In genomic region chr1:6157132-6157527, GRCh38 we compare ENCODE assay signal across 16 cellular contexts. TPM values are rescaled to one million over a fixed set of nuclear protein-coding genes. Genes with fewer than 3 reads are reported as not detected.
A peak's percentile ranks its signal among the peaks of the same experiment; 100 is the strongest.
DNase-seq lines count a peak whose midpoint lies in the region; ATAC-seq and TF ChIP-seq lines count a peak whose summit lies in the region.
"Had no signal": no experiment of that assay in that cellular context is flagged by ENCODE, and none has a peak within 500 bp of the region (broad histone marks: within the 10 kb centered on the region; RNA-seq: fewer than 3 reads in every experiment).

No MANE protein-coding gene starts in this region.

- H3K4me3 Mint-ChIP-seq in MCF 10A (ENCODE audit: unreplicated experiment), result no peak overlapping the region
- peak overlapping the region; percentile 58 for H3K4me3 Mint-ChIP-seq in type B pancreatic cell
- H3K4me3 Mint-ChIP-seq: activated CD8-positive, alpha-beta T cell treated with anti-CD3 and anti-CD28 coated beads for 36 hours; activated T-helper 17 cell treated with anti-CD3 and anti-CD28 coated beads, Interleukin-2, amount 50 U/mL, for 72 hours; naive thymus-derived CD8-positive, alpha-beta T cell had no signal

- DNase-seq in MCF 10A (ENCODE audit: unreplicated experiment) (peak; percentile 16), breast epithelium (ENCODE audit: low spot score in 2 of 2) (no peak), RWPE1 (ENCODE audit: low spot score) (peak; percentile 26), glomerular visceral epithelial cell (ENCODE audit: extremely low spot score) (peak; percentile 57), type B pancreatic cell (ENCODE audit: extremely low spot score, unreplicated experiment) (no peak), NCI-H187 treated with DMSO at 0.1 percent for 48 hours (lab: John Stamatoyannopoulos, UW) (no peak)
- DNase-seq: lower lobe of right lung; naive thymus-derived CD8-positive, alpha-beta T cell; OCI-M1 had no signal

- no peaks in the 10 kb centered on the region for H3K9me3 ChIP-seq in breast epithelium
- H3K9me3 ChIP-seq: colonic mucosa, gastroesophageal sphincter, HAP-1, lower lobe of right lung had no signal

- H3K4me3 ChIP-seq in breast epithelium, result no peak overlapping the region
- H3K4me3 ChIP-seq: colonic mucosa, gastroesophageal sphincter, HAP-1, lower lobe of right lung had no signal

- TF ChIP-seq CTCF in MCF 10A (IDR thresholded peaks at IDR 0.05; ENCODE audit: unreplicated experiment), result no peak
- TF ChIP-seq CTCF in breast epithelium (IDR thresholded peaks at IDR 0.05), result no peak
- TF ChIP-seq CTCF in RWPE1 (conservative IDR thresholded peaks at IDR 0.05; ENCODE audit: low read depth), result no peak
- no peak for TF ChIP-seq CTCF in type B pancreatic cell (conservative IDR thresholded peaks at IDR 0.05)

- no peaks in the 10 kb centered on the region for H3K36me3 Mint-ChIP-seq in MCF 10A (ENCODE audit: insufficient read depth, unreplicated experiment)
- no peaks in the 10 kb centered on the region for H3K36me3 Mint-ChIP-seq in type B pancreatic cell
- H3K36me3 Mint-ChIP-seq: naive thymus-derived CD8-positive, alpha-beta T cell had no signal

- TF ChIP-seq POLR2A in breast epithelium (IDR thresholded peaks at IDR 0.05), result no peak

- CTCF ChIA-PET in MCF 10A (lab: Yijun Ruan, JAX), result interaction anchor here (0.5 to 1.2 kb wide), 4 partner anchors 12 to 186 kb away, joined by 3 to 6 read pairs (median 4); no protein-coding TSS in a partner anchor
- CTCF ChIA-PET in RWPE1 (lab: Yijun Ruan, JAX), result interaction anchor here (1.0 to 1.1 kb wide), 3 partner anchors 10 to 48 kb away, joined by 3 to 4 read pairs (median 3); no protein-coding TSS in a partner anchor

- POLR2A ChIA-PET in MCF 10A (lab: Yijun Ruan, JAX), result interaction anchor here (1.1 to 1.6 kb wide), 3 partner anchors 12 to 79 kb away, joined by 3 to 10 read pairs (median 3); no protein-coding TSS in a partner anchor
- POLR2A ChIA-PET in RWPE1 (lab: Yijun Ruan, JAX; ENCODE audit: low non-redundant PET), result no interaction called here

- no peak for ATAC-seq in HG02642 (IDR thresholded peaks at IDR 0.05; ENCODE audit: poor library complexity, unreplicated experiment)
- no peak for ATAC-seq in GM18520 (IDR thresholded peaks at IDR 0.05; ENCODE audit: unreplicated experiment)
- ATAC-seq: gastroesophageal sphincter; lower lobe of right lung; naive thymus-derived CD8-positive, alpha-beta T cell had no signal

- peaks cover 0 to 21% of the 10 kb centered on the region in 2 donors for H3K27me3 ChIP-seq in breast epithelium
- H3K27me3 ChIP-seq: colonic mucosa had no signal

- intact Hi-C loops in MCF 10A (cut with micrococcal nuclease), result no loop called here
- intact Hi-C loops in breast epithelium (cut with DNase I; ENCODE audit: low total_unique reads), result no loop called here

- H3K9me3 Mint-ChIP-seq in MCF 10A (ENCODE audit: unreplicated experiment) (no peaks in the 10 kb centered on the region), type B pancreatic cell (no peaks in the 10 kb centered on the region)
- H3K9me3 Mint-ChIP-seq: activated CD8-positive, alpha-beta T cell treated with anti-CD3 and anti-CD28 coated beads for 36 hours; activated T-helper 17 cell treated with anti-CD3 and anti-CD28 coated beads, Interleukin-2, amount 50 U/mL, for 72 hours; naive thymus-derived CD8-positive, alpha-beta T cell had no signal

- H3K27me3 Mint-ChIP-seq in MCF 10A (ENCODE audit: insufficient read depth, unreplicated experiment) (peaks cover 7% of the 10 kb centered on the region), type B pancreatic cell (peaks cover 31% of the 10 kb centered on the region)

- H3K27ac ChIP-seq in breast epithelium, result peak overlapping the region in 1 of 2 donors; percentile 48
- H3K27ac ChIP-seq in RWPE1, result peak overlapping the region; percentile 84
- H3K27ac ChIP-seq: colonic mucosa, gastroesophageal sphincter, lower lobe of right lung had no signal

- peaks cover 26% of the 10 kb centered on the region for H3K4me1 Mint-ChIP-seq in MCF 10A (ENCODE audit: insufficient read depth, unreplicated experiment)
- peaks cover 7% of the 10 kb centered on the region for H3K4me1 Mint-ChIP-seq in type B pancreatic cell (ENCODE audit: unreplicated experiment)

- peaks cover 0 to 7% of the 10 kb centered on the region in 2 donors for H3K4me1 ChIP-seq in breast epithelium
- H3K4me1 ChIP-seq: gastroesophageal sphincter, HAP-1, lower lobe of right lung had no signal

- no peak overlapping the region for H3K27ac Mint-ChIP-seq in MCF 10A (ENCODE audit: low read depth, unreplicated experiment)
- peak overlapping the region; percentile 76 for H3K27ac Mint-ChIP-seq in type B pancreatic cell
- H3K27ac Mint-ChIP-seq: activated CD8-positive, alpha-beta T cell treated with anti-CD3 and anti-CD28 coated beads for 36 hours; activated T-helper 17 cell treated with anti-CD3 and anti-CD28 coated beads, Interleukin-2, amount 50 U/mL, for 72 hours had no signal

- H3K36me3 ChIP-seq in breast epithelium, result no peaks in the 10 kb centered on the region
- H3K36me3 ChIP-seq: colonic mucosa, gastroesophageal sphincter, HAP-1, lower lobe of right lung had no signal

- BruUV-seq in MCF 10A (replicated peaks; lab: Mats Ljungman, UMichigan), result no TSS peak

RNA-seq across cellular contexts. Expression of gene CHD5, which starts 23.0 kb away (rescaled TPM):
- total RNA-seq in MCF 10A (2022), result 0.07 and 0.17 TPM in 2 replicates
- total RNA-seq in breast epithelium, result under 1 TPM; under 0.01 to 0.33 (median 0.15) TPM
- total RNA-seq in type B pancreatic cell (ENCODE audit: low replicate concordance), result 0.70 and 3.0 TPM in 2 replicates

RNA-seq across cellular contexts. Expression of gene RPL22, which starts 42.3 kb away (rescaled TPM):
- total RNA-seq in MCF 10A (2022), result 477 and 513 TPM in 2 replicates
- 100 to 1,000 TPM; 210 to 329 (median 306) TPM for total RNA-seq in breast epithelium
- total RNA-seq in type B pancreatic cell (ENCODE audit: low replicate concordance), result 499 and 541 TPM in 2 replicates

RNA-seq across cellular contexts. Expression of gene RNF207, which starts 48.8 kb away (rescaled TPM):
- total RNA-seq in MCF 10A (2022) (6.2 and 12.4 TPM in 2 replicates), breast epithelium (10 to 100 TPM in 2 of 3 donors, 1 to 10 TPM in 1; 2.7 to 32.4 (median 29.9) TPM), type B pancreatic cell (ENCODE audit: low replicate concordance) (34.5 and 37.0 TPM in 2 replicates)

Comparison
In these comparisons a context has a peak if more than half of its experiments do, and no peak if none do; other contexts are left out.
1. DNase-seq: peak in MCF 10A (single experiment), RWPE1 (single experiment) and glomerular visceral epithelial cell (single experiment); none in breast epithelium (0 of 2), type B pancreatic cell (single experiment) and NCI-H187 treated with DMSO at 0.1 percent for 48 hours (single experiment).